ENCODE assay signal across 8 cellular contexts in genomic region chr14:81169267-81169666, GRCh38. TPM values are rescaled to one million over a fixed set of nuclear protein-coding genes. Genes with fewer than 3 reads are reported as not detected.
DNase-seq lines count a peak whose midpoint lies in the region; ATAC-seq, FAIRE-seq and TF ChIP-seq lines count a peak whose summit lies in the region.

No MANE protein-coding gene starts in this region.

- H3K9ac ChIP-seq in astrocyte (ENCODE audit: low read length), result peak overlapping the region; percentile 88

- H3K4me3 Mint-ChIP-seq in activated CD8-positive, alpha-beta memory T cell treated with anti-CD3 and anti-CD28 coated beads, Interleukin-2, amount 10 ng/mL, durations not matched to agents 7 days and 5 days, result peak overlapping the region; percentile 90
- H3K4me3 Mint-ChIP-seq in astrocyte (ENCODE audit: unreplicated experiment), result peak overlapping the region; percentile 91

- peak overlapping the region; percentile 98 for H3K4me2 ChIP-seq in astrocyte (ENCODE audit: low read length)

- no peaks in the 10 kb centered on the region for H3K27me3 ChIP-seq in astrocyte (ENCODE audit: insufficient read depth, low read length)
- no peaks in the 10 kb centered on the region for H3K27me3 ChIP-seq in lower lobe of right lung (ENCODE audit: low read depth)
- H3K27me3 ChIP-seq in thoracic aorta (replicated peaks; ENCODE audit: insufficient read depth), result no peaks in the 10 kb centered on the region

- no peak for ATAC-seq in activated CD8-positive, alpha-beta memory T cell treated with anti-CD3 and anti-CD28 coated beads, Interleukin-2, amount 10 ng/mL, durations not matched to agents 7 days and 5 days
- ATAC-seq in lower lobe of right lung, result no peak
- ATAC-seq in thoracic aorta (ENCODE audit: insufficient number of reproducible peaks, low FRiP score, low read depth), result no peak
- no peak for ATAC-seq in GM19395 (IDR thresholded peaks at IDR 0.05; ENCODE audit: unreplicated experiment)

- no peak for TF ChIP-seq CTCF in astrocyte (IDR thresholded peaks at IDR 0.05; ENCODE audit: insufficient read depth, low read depth, low read length)
- TF ChIP-seq CTCF in lower lobe of right lung (IDR thresholded peaks at IDR 0.05), result no peak
- TF ChIP-seq CTCF in thoracic aorta (IDR thresholded peaks at IDR 0.05), result no peak

- intact Hi-C loops in lower lobe of right lung (cut with DNase I), result no loop called here

- H3K27me3 Mint-ChIP-seq in activated CD8-positive, alpha-beta memory T cell treated with anti-CD3 and anti-CD28 coated beads, Interleukin-2, amount 10 ng/mL, durations not matched to agents 7 days and 5 days, result no peaks in the 10 kb centered on the region
- no peaks in the 10 kb centered on the region for H3K27me3 Mint-ChIP-seq in astrocyte (ENCODE audit: low read depth, unreplicated experiment)

- CTCF ChIA-PET in activated CD8-positive, alpha-beta memory T cell treated with anti-CD3 and anti-CD28 coated beads, Interleukin-2, amount 10 ng/mL, durations not matched to agents 7 days and 5 days (lab: Charles Lee), result interaction anchor here (1.1 to 2.9 kb wide), 11 partner anchors 10 to 295 kb away, joined by 3 to 15 read pairs (median 8); partner anchors contain the start of genes GTF2A1 and TSHR

- H3K9me3 Mint-ChIP-seq in activated CD8-positive, alpha-beta memory T cell treated with anti-CD3 and anti-CD28 coated beads, Interleukin-2, amount 10 ng/mL, durations not matched to agents 7 days and 5 days (ENCODE audit: low read depth), result no peaks in the 10 kb centered on the region
- H3K9me3 Mint-ChIP-seq in astrocyte (ENCODE audit: unreplicated experiment), result no peaks in the 10 kb centered on the region

- no peak for DNase-seq in activated CD8-positive, alpha-beta memory T cell treated with anti-CD3 and anti-CD28 coated beads, Interleukin-2, amount 10 ng/mL, durations not matched to agents 7 days and 5 days
- DNase-seq in activated CD8-positive, alpha-beta memory T cell treated with anti-CD3 and anti-CD28 coated beads for 24 hours, result no peak
- DNase-seq in astrocyte (ENCODE audit: low read depth) (no peak), lower lobe of right lung (no peak), thoracic aorta (ENCODE audit: low spot score) (no peak), NCI-H748 (lab: John Stamatoyannopoulos, UW; ENCODE audit: unreplicated experiment) (no peak), NCI-H2196 (lab: John Stamatoyannopoulos, UW; ENCODE audit: unreplicated experiment) (no peak)

- no peaks in the 10 kb centered on the region for H3K79me2 ChIP-seq in astrocyte (ENCODE audit: insufficient read depth, low read length)

- H3K4me1 Mint-ChIP-seq in activated CD8-positive, alpha-beta memory T cell treated with anti-CD3 and anti-CD28 coated beads, Interleukin-2, amount 10 ng/mL, durations not matched to agents 7 days and 5 days, result peaks cover 41% of the 10 kb centered on the region
- H3K4me1 Mint-ChIP-seq in astrocyte (ENCODE audit: low read depth, unreplicated experiment), result peaks cover 18% of the 10 kb centered on the region

- H3K4me1 ChIP-seq in astrocyte (ENCODE audit: insufficient read depth, low read length), result peaks cover 7% of the 10 kb centered on the region
- peaks cover 20% of the 10 kb centered on the region for H3K4me1 ChIP-seq in lower lobe of right lung
- H3K4me1 ChIP-seq in thoracic aorta (ENCODE audit: control insufficient read depth in 1 of 2, low read depth in 2 of 2), result peaks cover 0 to 15% of the 10 kb centered on the region in 2 donors

- H3K9me3 ChIP-seq in astrocyte (ENCODE audit: insufficient read depth, low read depth, low read length) (no peaks in the 10 kb centered on the region), lower lobe of right lung (no peaks in the 10 kb centered on the region), thoracic aorta (no peaks in the 10 kb centered on the region)

- H3K27ac Mint-ChIP-seq in activated CD8-positive, alpha-beta memory T cell treated with anti-CD3 and anti-CD28 coated beads, Interleukin-2, amount 10 ng/mL, durations not matched to agents 7 days and 5 days, result no peak overlapping the region
- H3K27ac Mint-ChIP-seq in astrocyte (ENCODE audit: unreplicated experiment), result no peak overlapping the region

- peak overlapping the region; percentile 75 for H3K4me3 ChIP-seq in astrocyte (ENCODE audit: insufficient read depth, low read depth, low read length)
- H3K4me3 ChIP-seq in lower lobe of right lung, result peak overlapping the region; percentile 85
- peak overlapping the region; percentile 73 for H3K4me3 ChIP-seq in thoracic aorta

- no peak for FAIRE-seq in astrocyte (lab: Jason Lieb, UNC)

- peak overlapping the region; percentile 93 for H2AFZ ChIP-seq in astrocyte (ENCODE audit: low read depth, low read length)

- no peaks in the 10 kb centered on the region for H3K36me3 ChIP-seq in astrocyte (ENCODE audit: insufficient read depth, low read length)
- no peaks in the 10 kb centered on the region for H3K36me3 ChIP-seq in lower lobe of right lung
- H3K36me3 ChIP-seq in thoracic aorta, result no peaks in the 10 kb centered on the region

- H3K27ac ChIP-seq in astrocyte (ENCODE audit: low read depth, low read length) (no peak overlapping the region), lower lobe of right lung (peak overlapping the region; percentile 95), thoracic aorta (peak overlapping the region; percentile 75 to 83)

- no peaks in the 10 kb centered on the region for H4K20me1 ChIP-seq in astrocyte (ENCODE audit: insufficient read depth, low read length)

- H3K36me3 Mint-ChIP-seq in activated CD8-positive, alpha-beta memory T cell treated with anti-CD3 and anti-CD28 coated beads, Interleukin-2, amount 10 ng/mL, durations not matched to agents 7 days and 5 days, result no peaks in the 10 kb centered on the region
- H3K36me3 Mint-ChIP-seq in astrocyte (ENCODE audit: low read depth, unreplicated experiment), result no peaks in the 10 kb centered on the region

RNA-seq across cellular contexts. Expression of gene GTF2A1, which starts 51.5 kb away (rescaled TPM):
- 10 to 100 TPM; 32.2 to 34.7 TPM for total RNA-seq in activated CD8-positive, alpha-beta memory T cell treated with anti-CD3 and anti-CD28 coated beads, Interleukin-2, amount 10 ng/mL, durations not matched to agents 7 days and 5 days
- total RNA-seq in astrocyte (36.4 and 37.2 TPM in 2 replicates), lower lobe of right lung (26.1 TPM), thoracic aorta (10 to 100 TPM; 21.4 to 25.5 TPM)
